In genomic region chr4:121726642-121727268, GRCh38 we compare ENCODE assay signal across 8 cellular contexts. TPM values are rescaled to one million over a fixed set of nuclear protein-coding genes. Genes with fewer than 3 reads are reported as not detected.
DNase-seq lines count a peak whose midpoint lies in the region; ATAC-seq, FAIRE-seq and TF ChIP-seq lines count a peak whose summit lies in the region.

No MANE protein-coding gene starts in this region.

- H3K27ac ChIP-seq in K562 (ENCODE audit: extremely low read depth, low read depth, low read length) (no peak overlapping the region), kidney (ENCODE audit: low read depth in 2 of 2, low read length in 2 of 2) (no peak overlapping the region), testis (no peak overlapping the region)

- no peak overlapping the region for H3K4me2 ChIP-seq in K562 (ENCODE audit: insufficient read depth, low read length)

- FAIRE-seq in K562 (lab: Jason Lieb, UNC): peak; percentile 91
- FAIRE-seq in kidney (lab: Jason Lieb, UNC): peak; percentile 27

- no peaks in the 10 kb centered on the region for H4K20me1 ChIP-seq in K562 (replicated peaks; ENCODE audit: control insufficient read depth, insufficient read depth, low read length)

- TF ChIP-seq POLR2A in K562 (conservative IDR thresholded peaks at IDR 0.05): no peak
- no peak for TF ChIP-seq POLR2A in testis (IDR thresholded peaks at IDR 0.05)

- H3K9me3 ChIP-seq in K562 (replicated peaks; ENCODE audit: control insufficient read depth, insufficient read depth, low read depth, low read length) (no peaks in the 10 kb centered on the region), kidney (ENCODE audit: control insufficient read depth in 1 of 2, low read length in 2 of 2) (no peaks in the 10 kb centered on the region), testis (no peaks in the 10 kb centered on the region)

- TF ChIP-seq CTCF in K562 (IDR thresholded peaks at IDR 0.05 in 2 of 3, conservative IDR thresholded peaks at IDR 0.05 in 1 of 3; ENCODE audit: insufficient read depth in 2 of 3, low read depth in 1 of 3, low read length in 3 of 3) (peak; percentile 58 to 80 (median 67)), kidney (IDR thresholded peaks at IDR 0.05; ENCODE audit: borderline replicate concordance, extremely low read depth, insufficient read depth) (peak; percentile 65), testis (IDR thresholded peaks at IDR 0.05) (peak; percentile 38 to 61 (median 51))

- TF ChIP-seq RAD21 in K562 (CRISPR knock-in tag; conservative IDR thresholded peaks at IDR 0.05 in 1 of 2, IDR thresholded peaks at IDR 0.05 in 1 of 2): peak; percentile 78 to 86

- no peak overlapping the region for H3K4me3 ChIP-seq in K562
- no peak overlapping the region for H3K4me3 ChIP-seq in kidney (ENCODE audit: low read length in 2 of 2)
- no peak overlapping the region for H3K4me3 ChIP-seq in testis

- no peaks in the 10 kb centered on the region for H3K79me2 ChIP-seq in K562 (ENCODE audit: control insufficient read depth, insufficient read depth, low read length)

- H3K36me3 ChIP-seq in K562 (ENCODE audit: control insufficient read depth, insufficient read depth, low read length): no peaks in the 10 kb centered on the region
- no peaks in the 10 kb centered on the region for H3K36me3 ChIP-seq in kidney (ENCODE audit: control insufficient read depth in 1 of 2, insufficient read depth in 2 of 2, low read length in 2 of 2)
- H3K36me3 ChIP-seq in testis (ENCODE audit: low read depth, missing control alignments): no peaks in the 10 kb centered on the region

- H3K27me3 ChIP-seq in K562 (ENCODE audit: control insufficient read depth in 2 of 2, insufficient read depth in 2 of 2, low read length in 2 of 2) (peaks cover 10 to 11% of the 10 kb centered on the region in 2 experiments; a peak in 3 of 5 replicates), testis (no peaks in the 10 kb centered on the region)

- H3K4me1 ChIP-seq in K562 (replicated peaks in 1 of 2; ENCODE audit: control insufficient read depth in 2 of 2, insufficient read depth in 2 of 2, low read length in 2 of 2) (no peaks in the 10 kb centered on the region), kidney (ENCODE audit: control insufficient read depth in 1 of 2, insufficient read depth in 1 of 2, low read depth in 1 of 2, low read length in 2 of 2) (no peaks in the 10 kb centered on the region), testis (no peaks in the 10 kb centered on the region)

- POLR2A ChIA-PET in K562 (lab: Yijun Ruan, JAX): no interaction called here

- no peaks in the 10 kb centered on the region for H3K9me1 ChIP-seq in K562 (ENCODE audit: control insufficient read depth, insufficient read depth, low read length)

- in situ Hi-C loops in K562 (cut with MboI): no loop called here

- ATAC-seq in GM19035 (IDR thresholded peaks at IDR 0.05; ENCODE audit: unreplicated experiment) (peak; percentile 98), HG03097 (IDR thresholded peaks at IDR 0.05; ENCODE audit: low FRiP score, unreplicated experiment) (peak; percentile 97), K562 (peak; percentile 92)

- H2AFZ ChIP-seq in K562 (ENCODE audit: low read depth, low read length): no peak overlapping the region

- BruUV-seq in K562 (replicated peaks; lab: Mats Ljungman, UMichigan): no TSS peak

- intact Hi-C loops in K562 (cut with micrococcal nuclease): loop anchor here (1.0 to 5.0 kb wide), 4 partner anchors 29 to 1654 kb away; no protein-coding TSS in a partner anchor
- intact Hi-C loops in kidney (cut with DNase I): no loop called here
- intact Hi-C loops in testis (cut with DNase I; ENCODE audit: low total_unique reads): no loop called here

- TF ChIP-seq EP300 in K562 (IDR thresholded peaks at IDR 0.05; ENCODE audit: low read length): no peak

- DNase-seq in NCI-H1694 treated with DMSO at 0.1 percent for 48 hours (lab: John Stamatoyannopoulos, UW): peak; percentile 11
- no peak for DNase-seq in NCI-H1694 (lab: John Stamatoyannopoulos, UW)
- peak; percentile 66 for DNase-seq in NCI-H82 (lab: John Stamatoyannopoulos, UW)
- peak; percentile 47 to 64 (median 52) for DNase-seq in K562 (ENCODE audit: extremely low read depth in 1 of 4, low spot score in 3 of 4)
- no peak for DNase-seq in kidney
- no peak for DNase-seq in testis

- no peak overlapping the region for H3K9ac ChIP-seq in K562 (ENCODE audit: insufficient read depth in 1 of 2, low read depth in 2 of 2, low read length in 2 of 2)
- no peak overlapping the region for H3K9ac ChIP-seq in kidney (ENCODE audit: low read length in 2 of 2)

- 0% methylated on average over 3 of the region's 3 CpGs for WGBS in K562 (ENCODE audit: insufficient coverage, low coverage, missing lambda C conversion rate)
- 56 to 61% methylated on average over 3 of the region's 3 CpGs for WGBS in testis, 2 donors

- CTCF ChIA-PET in K562 (lab: Yijun Ruan, JAX; ENCODE audit: low intra/inter-chr PET ratio): interaction anchor here (1.1 to 1.9 kb wide), 2 partner anchors 29 to 1656 kb away, joined by 3 to 6 read pairs; partner anchors contain the start of gene ANXA5

TF ChIP-seq in K562, 482 proteins besides CTCF, POLR2A, EP300 and RAD21 (continues in another document):
- TF ChIP-seq, protein P1, sequence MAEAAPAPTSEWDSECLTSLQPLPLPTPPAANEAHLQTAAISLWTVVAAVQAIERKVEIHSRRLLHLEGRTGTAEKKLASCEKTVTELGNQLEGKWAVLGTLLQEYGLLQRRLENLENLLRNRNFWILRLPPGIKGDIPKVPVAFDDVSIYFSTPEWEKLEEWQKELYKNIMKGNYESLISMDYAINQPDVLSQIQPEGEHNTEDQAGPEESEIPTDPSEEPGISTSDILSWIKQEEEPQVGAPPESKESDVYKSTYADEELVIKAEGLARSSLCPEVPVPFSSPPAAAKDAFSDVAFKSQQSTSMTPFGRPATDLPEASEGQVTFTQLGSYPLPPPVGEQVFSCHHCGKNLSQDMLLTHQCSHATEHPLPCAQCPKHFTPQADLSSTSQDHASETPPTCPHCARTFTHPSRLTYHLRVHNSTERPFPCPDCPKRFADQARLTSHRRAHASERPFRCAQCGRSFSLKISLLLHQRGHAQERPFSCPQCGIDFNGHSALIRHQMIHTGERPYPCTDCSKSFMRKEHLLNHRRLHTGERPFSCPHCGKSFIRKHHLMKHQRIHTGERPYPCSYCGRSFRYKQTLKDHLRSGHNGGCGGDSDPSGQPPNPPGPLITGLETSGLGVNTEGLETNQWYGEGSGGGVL (CRISPR knock-in tag; IDR thresholded peaks at IDR 0.05): no peak
- TF ChIP-seq U2AF2 (optimal IDR thresholded peaks at IDR 0.05; ENCODE audit: low read depth, low read length): no peak

RNA-seq across cellular contexts. Expression of gene ANXA5, which starts 30.0 kb away (rescaled TPM):
- total RNA-seq in K562 (2011; cell fraction: chromatin; rRNA removed; ENCODE audit: low replicate concordance): 12.5 and 31.8 TPM in 2 replicates
- 6.7 and 8.6 TPM in 2 replicates for total RNA-seq in K562 (2011; cell fraction: nucleolus; rRNA removed)
- 18.5 and 29.5 TPM in 2 replicates for total RNA-seq in K562 (2011; cell fraction: nucleoplasm; rRNA removed)
- total RNA-seq in K562 (2014; rRNA removed) (48.5 and 49.9 TPM in 2 replicates), K562 (2014; rRNA removed; fragmentation: Illumina TruSeq; extraction: Trizol) (84.5 and 93.3 TPM in 2 replicates), K562 (2015; rRNA removed; fragmentation: Illumina TruSeq; extraction: Trizol) (102 and 108 TPM in 2 replicates), K562 (2021) (56.7 and 57.0 TPM in 2 replicates), kidney (302 TPM), testis (100 to 1,000 TPM; 193 to 264 TPM)
- polyA plus RNA-seq in K562 (2011; rRNA removed) (68.9 and 78.5 TPM in 2 replicates), K562 (2014; fragmentation: Illumina TruSeq; extraction: Trizol) (90.0 and 99.1 TPM in 2 replicates), K562 (2014; fragmentation: Nextera tagmentation; extraction: Ambion mirVana) (100 to 1,000 TPM in 1 of 2 experiments, 10 to 100 TPM in 1; 85.9 to 131 TPM), K562 (2014; rRNA removed) (70.5 and 83.0 TPM in 2 replicates), kidney (ENCODE audit: insufficient read depth, low read depth, low replicate concordance) (248 TPM), testis (ENCODE audit: insufficient read depth, low read depth, low replicate concordance) (250 TPM)
- 37.1 and 68.1 TPM in 2 replicates for polyA plus RNA-seq in K562 (2011; cell fraction: cytosol; rRNA removed)
- 23.8 and 53.1 TPM in 2 replicates for polyA plus RNA-seq in K562 (2011; cell fraction: nucleus; rRNA removed)
- polyA plus RNA-seq in K562 (2012): 85.5 and 139 TPM in 2 replicates
- 51.2 and 72.8 TPM in 2 replicates for polyA minus RNA-seq in K562 (2011; rRNA and poly(A)+ RNA removed)
- polyA minus RNA-seq in K562 (2011; cell fraction: cytosol; rRNA and poly(A)+ RNA removed): 51.2 and 86.9 TPM in 2 replicates
- 12.1 and 31.8 TPM in 2 replicates for polyA minus RNA-seq in K562 (2011; cell fraction: nucleus; rRNA and poly(A)+ RNA removed)

RNA-seq across cellular contexts. Expression of gene SMIM43, which starts 38.2 kb away (rescaled TPM):
- total RNA-seq in K562 (2011; cell fraction: chromatin; rRNA removed; ENCODE audit: low replicate concordance): not detected in 2 replicates
- total RNA-seq in K562 (2011; cell fraction: nucleolus; rRNA removed): not detected in 2 replicates
- not detected in 2 replicates for total RNA-seq in K562 (2011; cell fraction: nucleoplasm; rRNA removed)
- total RNA-seq in K562 (2014; rRNA removed) (not detected in 2 replicates), K562 (2014; rRNA removed; fragmentation: Illumina TruSeq; extraction: Trizol) (not detected in 2 replicates), K562 (2015; rRNA removed; fragmentation: Illumina TruSeq; extraction: Trizol) (not detected in 2 replicates), K562 (2021) (not detected in 2 replicates), kidney (not detected), testis (under 1 TPM; 0.25 to 0.87 TPM)
- polyA plus RNA-seq in K562 (2011; rRNA removed) (not detected in 2 replicates), K562 (2014; fragmentation: Illumina TruSeq; extraction: Trizol) (not detected in 2 replicates), K562 (2014; fragmentation: Nextera tagmentation; extraction: Ambion mirVana) (not detected), K562 (2014; rRNA removed) (not detected in 2 replicates), kidney (ENCODE audit: insufficient read depth, low read depth, low replicate concordance) (not detected), testis (ENCODE audit: insufficient read depth, low read depth, low replicate concordance) (0.30 TPM)
- not detected in 2 replicates for polyA plus RNA-seq in K562 (2011; cell fraction: cytosol; rRNA removed)
- not detected in 2 replicates for polyA plus RNA-seq in K562 (2011; cell fraction: nucleus; rRNA removed)
- polyA plus RNA-seq in K562 (2012): not detected in 2 replicates
- polyA minus RNA-seq in K562 (2011; rRNA and poly(A)+ RNA removed): not detected in 2 replicates
- polyA minus RNA-seq in K562 (2011; cell fraction: cytosol; rRNA and poly(A)+ RNA removed): not detected in 2 replicates
- not detected in 2 replicates for polyA minus RNA-seq in K562 (2011; cell fraction: nucleus; rRNA and poly(A)+ RNA removed)

Comparison
In these comparisons a context has a peak if more than half of its experiments do, and no peak if none do; other contexts are left out.
1. DNase-seq: peak in NCI-H1694 treated with DMSO at 0.1 percent for 48 hours (single experiment), NCI-H82 (single experiment) and K562 (4 of 4); none in NCI-H1694 (single experiment), kidney (single experiment) and testis (single experiment).
2. Peak in every context shown above with its lines, with median percentiles within 50 percentile points of each other: ATAC-seq and CTCF ChIP-seq.